ENCODE assay signal across 8 cellular contexts in the genomic region with DNA sequence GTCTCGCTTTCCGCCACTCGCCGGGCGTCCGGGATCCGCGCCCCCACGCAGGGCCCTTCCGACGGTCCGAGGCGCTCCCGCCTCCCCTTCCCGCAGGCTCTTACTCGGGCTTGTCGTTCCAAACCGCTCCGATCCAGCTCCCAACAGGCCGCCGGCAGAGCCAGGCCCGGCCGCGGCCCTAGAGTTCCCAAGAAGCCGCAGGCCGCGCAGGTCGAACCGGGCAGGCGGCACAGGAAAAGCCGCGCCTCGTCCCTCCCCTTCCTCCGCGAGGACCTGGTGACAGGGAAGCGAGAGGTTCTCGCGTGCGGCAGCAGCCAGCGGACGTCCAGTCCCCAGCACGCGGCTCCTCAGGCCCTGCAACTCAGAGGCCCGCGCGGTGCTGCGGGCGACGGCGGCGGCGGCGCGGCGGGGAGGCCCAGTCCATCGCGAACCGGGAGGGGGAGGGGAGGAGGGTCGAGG. TPM values are rescaled to one million over a fixed set of nuclear protein-coding genes. Genes with fewer than 3 reads are reported as not detected.
A peak's percentile ranks its signal among the peaks of the same experiment; 100 is the strongest.
DNase-seq lines count a peak whose midpoint lies in the region; ATAC-seq, FAIRE-seq and TF ChIP-seq lines count a peak whose summit lies in the region.

No MANE protein-coding gene starts in this region.

- H3K36me3 Mint-ChIP-seq in CD4-positive, CD25-positive, alpha-beta regulatory T cell: peaks cover 24% of the 10 kb centered on the region

- peak overlapping the region; percentile 88 to 96 (median 92) for H3K4me3 Mint-ChIP-seq in CD4-positive, CD25-positive, alpha-beta regulatory T cell

- H3K36me3 ChIP-seq in CD4-positive, CD25-positive, alpha-beta regulatory T cell (ENCODE audit: control insufficient read depth, insufficient read depth, low read length): peaks cover 15% of the 10 kb centered on the region
- H3K36me3 ChIP-seq in HUES64 (ENCODE audit: insufficient read depth, low read length) (peaks cover 24% of the 10 kb centered on the region), ascending aorta (peaks cover 0 to 7% of the 10 kb centered on the region in 2 donors), keratinocyte (ENCODE audit: control insufficient read depth in 2 of 2, extremely low read depth in 1 of 2, insufficient read depth in 2 of 2, low read length in 2 of 2) (peaks cover 1 to 7% of the 10 kb centered on the region in 2 experiments), subcutaneous abdominal adipose tissue (ENCODE audit: control insufficient read depth in 5 of 5, insufficient read depth in 5 of 5, low read length in 5 of 5) (peaks cover 0 to 7% (median 3%) of the 10 kb centered on the region in 5 donors)

- peak overlapping the region; percentile 93 to 100 (median 94) for H3K27ac Mint-ChIP-seq in CD4-positive, CD25-positive, alpha-beta regulatory T cell

- H2AFZ ChIP-seq in keratinocyte (ENCODE audit: control insufficient read depth, low read length): peak overlapping the region; percentile 83

- dilution Hi-C loops in keratinocyte (cut with MboI; ENCODE audit: extremely low pct_ligation_motif_present, low sequenced_read_pairs): no loop called here

- peak in 1 of 3 donors; percentile 84 for DNase-seq in CD4-positive, CD25-positive, alpha-beta regulatory T cell
- DNase-seq in ascending aorta (ENCODE audit: low spot score in 2 of 2) (no peak), keratinocyte (ENCODE audit: low read depth, low spot score) (no peak), DMS79 treated with DMSO at 0.1 percent for 48 hours (lab: John Stamatoyannopoulos, UW) (no peak), DMS 273 (lab: John Stamatoyannopoulos, UW; ENCODE audit: unreplicated experiment) (no peak)

- peaks cover 30 to 70% (median 47%) of the 10 kb centered on the region in 4 donors for H3K4me1 Mint-ChIP-seq in CD4-positive, CD25-positive, alpha-beta regulatory T cell

- no peaks in the 10 kb centered on the region for H3K9me1 ChIP-seq in keratinocyte (ENCODE audit: control insufficient read depth, extremely low read depth, insufficient read depth, low read length)

- peak overlapping the region; percentile 97 for H3K27ac ChIP-seq in CD4-positive, CD25-positive, alpha-beta regulatory T cell (ENCODE audit: insufficient read depth, low read length, poor library complexity, severe bottlenecking)
- peak overlapping the region; percentile 99 for H3K27ac ChIP-seq in HUES64 (ENCODE audit: low read depth, low read length)
- peak overlapping the region; percentile 98 to 100 for H3K27ac ChIP-seq in ascending aorta
- peak overlapping the region; percentile 94 for H3K27ac ChIP-seq in keratinocyte (ENCODE audit: control insufficient read depth, insufficient read depth, low read length)
- peak overlapping the region; percentile 99 for H3K27ac ChIP-seq in subcutaneous abdominal adipose tissue (ENCODE audit: low read depth, low read length)

- no peaks in the 10 kb centered on the region for H3K9me3 ChIP-seq in CD4-positive, CD25-positive, alpha-beta regulatory T cell (ENCODE audit: control insufficient read depth in 2 of 2, low read length in 2 of 2)
- H3K9me3 ChIP-seq in HUES64 (ENCODE audit: insufficient read depth, low read depth, low read length): no peaks in the 10 kb centered on the region; the same call in 1 of the 2 replicates
- no peaks in the 10 kb centered on the region for H3K9me3 ChIP-seq in ascending aorta
- H3K9me3 ChIP-seq in keratinocyte (ENCODE audit: control insufficient read depth, low read depth, low read length): no peaks in the 10 kb centered on the region
- H3K9me3 ChIP-seq in subcutaneous abdominal adipose tissue (ENCODE audit: control insufficient read depth in 5 of 5, low read length in 5 of 5): no peaks in the 10 kb centered on the region

- H3K79me2 ChIP-seq in keratinocyte (ENCODE audit: control insufficient read depth, insufficient read depth, low read length): peaks cover 47% of the 10 kb centered on the region

- TF ChIP-seq CTCF in ascending aorta (IDR thresholded peaks at IDR 0.05) (no peak), keratinocyte (optimal IDR thresholded peaks at IDR 0.05 in 1 of 3, IDR thresholded peaks at IDR 0.05 in 1 of 3, conservative IDR thresholded peaks at IDR 0.05 in 1 of 3; ENCODE audit: extremely low read depth in 1 of 3, insufficient read depth in 2 of 3, low read length in 3 of 3) (no peak)

- H3K27me3 Mint-ChIP-seq in CD4-positive, CD25-positive, alpha-beta regulatory T cell: peaks cover 11% of the 10 kb centered on the region

- H3K27me3 ChIP-seq in CD4-positive, CD25-positive, alpha-beta regulatory T cell (ENCODE audit: control insufficient read depth, insufficient read depth, low read length): no peaks in the 10 kb centered on the region
- H3K27me3 ChIP-seq in HUES64 (ENCODE audit: insufficient read depth, low read length): no peaks in the 10 kb centered on the region
- no peaks in the 10 kb centered on the region for H3K27me3 ChIP-seq in ascending aorta
- H3K27me3 ChIP-seq in keratinocyte (ENCODE audit: control insufficient read depth, extremely low read depth, insufficient read depth, low read length): no peaks in the 10 kb centered on the region
- no peaks in the 10 kb centered on the region for H3K27me3 ChIP-seq in subcutaneous abdominal adipose tissue (ENCODE audit: control insufficient read depth in 5 of 5, insufficient read depth in 4 of 5, low read length in 5 of 5)

- intact Hi-C loops in ascending aorta (cut with DNase I): loop anchor here (1.0 to 5.0 kb wide), 8 partner anchors 43 to 995 kb away; partner anchors contain the start of genes ARHGAP5, RNU6-7, RNU6-8 and STRN3

- no peak for FAIRE-seq in keratinocyte (lab: Jason Lieb, UNC)

- peak overlapping the region; percentile 46 for H3K4me2 ChIP-seq in keratinocyte (ENCODE audit: control insufficient read depth, extremely low read depth, insufficient read depth, low read depth, low read length)

- peaks cover 48% of the 10 kb centered on the region for H3K4me1 ChIP-seq in CD4-positive, CD25-positive, alpha-beta regulatory T cell (ENCODE audit: control insufficient read depth, insufficient read depth, low read length, poor library complexity, severe bottlenecking)
- peaks cover 19% of the 10 kb centered on the region for H3K4me1 ChIP-seq in HUES64 (ENCODE audit: insufficient read depth, low read length)
- peaks cover 7 to 22% of the 10 kb centered on the region in 2 donors for H3K4me1 ChIP-seq in ascending aorta
- H3K4me1 ChIP-seq in keratinocyte (ENCODE audit: control insufficient read depth, extremely low read depth, insufficient read depth, low read length): peaks cover 5% of the 10 kb centered on the region
- peaks cover 1 to 30% (median 29%) of the 10 kb centered on the region in 5 donors for H3K4me1 ChIP-seq in subcutaneous abdominal adipose tissue (ENCODE audit: control insufficient read depth in 5 of 5, insufficient read depth in 5 of 5, low read length in 5 of 5)

- H4K20me1 ChIP-seq in keratinocyte (ENCODE audit: control insufficient read depth, extremely low read depth, insufficient read depth, low read length): peaks cover 8% of the 10 kb centered on the region

- H3K9me3 Mint-ChIP-seq in CD4-positive, CD25-positive, alpha-beta regulatory T cell: peaks cover 0 to 2% (median 0%) of the 10 kb centered on the region in 7 donors

- under 1% methylated on average over 59 of the region's 59 CpGs for WGBS in HUES64

- ATAC-seq in CD4-positive, CD25-positive, alpha-beta regulatory T cell (ENCODE audit: low read depth in 2 of 2): peak in 1 of 2 donors; percentile 36
- ATAC-seq in GM19467 (IDR thresholded peaks at IDR 0.05; ENCODE audit: unreplicated experiment): peak; percentile 35

- peak overlapping the region; percentile 32 for H3K4me3 ChIP-seq in CD4-positive, CD25-positive, alpha-beta regulatory T cell (ENCODE audit: low read depth, low read length)
- H3K4me3 ChIP-seq in HUES64 (ENCODE audit: low read length) (peak overlapping the region; percentile 82), ascending aorta (peak overlapping the region; percentile 82 to 98), keratinocyte (ENCODE audit: control insufficient read depth in 2 of 3, extremely low read depth in 1 of 3, insufficient read depth in 2 of 3, low read depth in 1 of 3, low read length in 3 of 3) (peak overlapping the region; percentile 75 to 90 (median 88)), subcutaneous abdominal adipose tissue (ENCODE audit: low read depth in 1 of 5, low read length in 5 of 5) (peak overlapping the region in 4 of 5 donors; percentile 79 to 85 (median 83))

- H3K9ac ChIP-seq in HUES64 (ENCODE audit: low read depth, low read length): peak overlapping the region; percentile 96
- H3K9ac ChIP-seq in keratinocyte (ENCODE audit: control insufficient read depth, extremely low read depth, insufficient read depth, low read length): peak overlapping the region; percentile 97
- peak overlapping the region; percentile 85 to 100 (median 100) for H3K9ac ChIP-seq in subcutaneous abdominal adipose tissue (ENCODE audit: low read length in 5 of 5)

RNA-seq across cellular contexts. Expression of gene HECTD1, which starts 0.3 kb away (rescaled TPM):
- 172 TPM for total RNA-seq in CD4-positive, CD25-positive, alpha-beta regulatory T cell
- 10 to 100 TPM; 25.3 to 29.3 (median 27.0) TPM for polyA plus RNA-seq in CD4-positive, CD25-positive, alpha-beta regulatory T cell
- 52.8 TPM for polyA plus RNA-seq in HUES64 (2013, experiment 1 of 2)
- 47.6 TPM for polyA plus RNA-seq in HUES64 (2013, experiment 2 of 2)
- 63.6 TPM for total RNA-seq in ascending aorta
- polyA plus RNA-seq in keratinocyte: 78.5 to 94.8 TPM (median 85.5 TPM) in 3 replicates
- 289 TPM for polyA plus RNA-seq in keratinocyte (2011; ENCODE audit: low read depth)
- 40.9 and 59.0 TPM in 2 replicates for polyA plus RNA-seq in keratinocyte (2011; cell fraction: cytosol; rRNA removed)
- polyA plus RNA-seq in keratinocyte (2011; cell fraction: nucleus; rRNA removed): 164 and 198 TPM in 2 replicates
- 53.0 and 120 TPM in 2 replicates for polyA plus RNA-seq in keratinocyte (2012; ENCODE audit: low replicate concordance)
- 171 to 310 TPM (median 237 TPM) in 3 replicates for polyA minus RNA-seq in keratinocyte
- 94.6 TPM for polyA minus RNA-seq in keratinocyte (2011; cell fraction: cytosol; rRNA and poly(A)+ RNA removed)
- polyA minus RNA-seq in keratinocyte (2011; cell fraction: nucleus; rRNA and poly(A)+ RNA removed): 194 and 305 TPM in 2 replicates

Comparison
In these comparisons a context has a peak if more than half of its experiments do, and no peak if none do; other contexts are left out.
1. H3K4me3 ChIP-seq: peak in every context shown above with its lines; median percentile 90 in ascending aorta; 88 in keratinocyte; 83 in subcutaneous abdominal adipose tissue; 82 in HUES64; 32 in CD4-positive, CD25-positive, alpha-beta regulatory T cell.